30 cellular contexts compared by ENCODE assay signal in the genomic region with DNA sequence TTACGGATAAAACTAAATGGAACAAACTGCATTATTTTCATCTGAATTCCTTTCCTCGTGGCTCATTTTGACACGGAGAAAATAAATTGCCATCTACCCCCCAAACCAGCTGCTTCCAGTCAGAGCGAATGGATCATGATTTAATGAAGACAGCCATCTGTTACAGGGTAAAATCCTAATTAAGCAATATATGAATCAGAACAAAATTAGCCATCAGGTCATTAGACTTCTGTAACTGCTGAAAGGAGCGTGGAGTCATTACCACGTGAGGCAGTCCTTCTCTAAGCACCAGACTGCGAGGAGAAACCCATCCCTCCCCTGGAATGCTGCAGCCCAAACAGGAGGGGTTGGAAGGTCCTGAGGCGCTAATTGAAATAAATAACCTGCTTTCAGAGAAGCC. TPM values are rescaled to one million over a fixed set of nuclear protein-coding genes. Genes with fewer than 3 reads are reported as not detected.
"Had no signal": no experiment of that assay in that cellular context is flagged by ENCODE, and none has a peak within 500 bp of the region (broad histone marks: within the 10 kb centered on the region; RNA-seq: fewer than 3 reads in every experiment).

No MANE protein-coding gene starts in this region.

- H3K36me3 ChIP-seq: left ventricle myocardium inferior, neural progenitor cell, pancreas, right lobe of liver had no signal

- DNase-seq: activated CD4-positive, alpha-beta T cell treated with anti-CD3 and anti-CD28 coated beads, Interleukin-2, amount 10 ng/mL, durations not matched to agents 7 days and 5 days; activated CD4-positive, CD25-positive, alpha-beta regulatory T cell treated with anti-CD3 and anti-CD28 coated beads, Interleukin-2, amount 50 U/mL, for 72 hours; activated CD8-positive, alpha-beta memory T cell treated with anti-CD3 and anti-CD28 coated beads, Interleukin-2, amount 10 ng/mL, durations not matched to agents 7 days and 5 days; activated CD8-positive, alpha-beta T cell treated with anti-CD3 and anti-CD28 coated beads for 36 hours; activated gamma-delta T cell treated with Interleukin-2 at 50 U/mL for 16 hours; aorta; foreskin melanocyte; glutamatergic neuron; immature natural killer cell; kidney glomerular epithelial cell; left ventricle myocardium inferior; naive thymus-derived CD8-positive, alpha-beta T cell; pancreas; right lobe of liver; stimulated activated CD4-positive, alpha-beta T cell treated with anti-CD3 and anti-CD28 coated beads, Interleukin-15, amount 100 ng/mL, for 24 hours; stimulated activated CD8-positive, alpha-beta memory T cell treated with anti-CD3 and anti-CD28 coated beads, Interleukin-4, amount 100 ng/mL, for 48 hours; stimulated activated naive B cell treated with anti-CD40 and anti-IgM and Interleukin-4, amounts not matched to agents 10 μg/mL and 1 μg/mL and 100 μg/mL, for 72 hours; T-cell; trophoblast cell had no signal

- H3K9ac ChIP-seq: neural progenitor cell had no signal

- H3K4me2 ChIP-seq: hepatocyte, neural progenitor cell had no signal

- H3K27ac ChIP-seq: hepatocyte, left ventricle myocardium inferior, neural progenitor cell, pancreas, right lobe of liver, skin epidermis, VCaP had no signal

- H3K4me3 ChIP-seq: hepatocyte, left ventricle myocardium inferior, neural progenitor cell, pancreas, right lobe of liver, skin epidermis had no signal

- H3K79me2 ChIP-seq: hepatocyte had no signal

- H3K4me1 ChIP-seq: left ventricle myocardium inferior, pancreas, right lobe of liver had no signal

- H2AFZ ChIP-seq: hepatocyte, neural progenitor cell had no signal

- H3K9me3 ChIP-seq: pancreas, right lobe of liver had no signal

- H3K27me3 ChIP-seq: pancreas, right lobe of liver had no signal

- ATAC-seq: activated CD8-positive, alpha-beta memory T cell treated with anti-CD3 and anti-CD28 coated beads, Interleukin-2, amount 10 ng/mL, durations not matched to agents 7 days and 5 days; activated CD8-positive, alpha-beta T cell treated with anti-CD3 and anti-CD28 coated beads for 36 hours; activated naive CD4-positive, alpha-beta T cell treated with anti-CD3 and anti-CD28 coated beads, Interleukin-2, amount 50 U/mL, for 72 hours; naive thymus-derived CD8-positive, alpha-beta T cell; right lobe of liver; stimulated activated naive B cell treated with anti-CD40 and anti-IgM and Interleukin-4, amounts not matched to agents 10 μg/mL and 1 μg/mL and 100 μg/mL, for 72 hours; T-cell had no signal

RNA-seq across cellular contexts. Expression of a gene that starts 51.1 kb away (rescaled TPM):
- total RNA-seq: activated CD4-positive, alpha-beta T cell treated with anti-CD3 and anti-CD28 coated beads, Interleukin-2, amount 10 ng/mL, durations not matched to agents 7 days and 5 days; activated CD8-positive, alpha-beta memory T cell treated with anti-CD3 and anti-CD28 coated beads, Interleukin-2, amount 10 ng/mL, durations not matched to agents 7 days and 5 days; activated naive CD4-positive, alpha-beta T cell treated with anti-CD3 and anti-CD28 coated beads, Interleukin-2, amount 50 U/mL, for 72 hours; aorta; cardiac septum; chondrocyte; epithelial cell of proximal tubule; fibroblast of lung; hepatocyte; left ventricle myocardium inferior; lung microvascular endothelial cell; temporal lobe had no signal
- polyA plus RNA-seq: aorta, fibroblast of lung, hepatocyte had no signal
